15 cellular contexts compared by ENCODE assay signal in genomic region chr20:45372241-45372640, GRCh38. TPM values are rescaled to one million over a fixed set of nuclear protein-coding genes. Genes with fewer than 3 reads are reported as not detected.
DNase-seq lines count a peak whose midpoint lies in the region; ATAC-seq, FAIRE-seq and TF ChIP-seq lines count a peak whose summit lies in the region.
"Had no signal": no experiment of that assay in that cellular context is flagged by ENCODE, and none has a peak within 500 bp of the region (broad histone marks: within the 10 kb centered on the region; RNA-seq: fewer than 3 reads in every experiment).

No MANE protein-coding gene starts in this region.

- no peaks in the 10 kb centered on the region for H3K9me3 Mint-ChIP-seq in activated naive CD4-positive, alpha-beta T cell treated with anti-CD3 and anti-CD28 coated beads, Interleukin-2, amount 50 U/mL, for 24 hours
- no peaks in the 10 kb centered on the region for H3K9me3 Mint-ChIP-seq in naive thymus-derived CD8-positive, alpha-beta T cell

- H3K36me3 ChIP-seq in tibial artery (peaks cover 15 to 16% (median 16%) of the 10 kb centered on the region in 3 donors), small intestine (ENCODE audit: control insufficient read depth in 2 of 2, insufficient read depth in 2 of 2, low read length in 2 of 2) (peaks cover 3% of the 10 kb centered on the region in 2 donors)

- no peak for TF ChIP-seq CTCF in tibial artery (IDR thresholded peaks at IDR 0.05)

- H3K27me3 ChIP-seq in tibial artery (no peaks in the 10 kb centered on the region), small intestine (ENCODE audit: control insufficient read depth in 2 of 2, insufficient read depth in 2 of 2, low read length in 2 of 2) (no peaks in the 10 kb centered on the region)
- H3K27me3 ChIP-seq: left lung had no signal

- H3K9me3 ChIP-seq in tibial artery, result no peaks in the 10 kb centered on the region
- no peaks in the 10 kb centered on the region for H3K9me3 ChIP-seq in small intestine (ENCODE audit: control insufficient read depth, low read depth)
- H3K9me3 ChIP-seq: left lung had no signal

- POLR2A ChIA-PET in naive thymus-derived CD8-positive, alpha-beta T cell (lab: Charles Lee), result interaction anchor here (3.3 to 5.5 kb wide), 4 partner anchors 9 to 65 kb away, joined by 28 to 95 read pairs (median 40); partner anchors contain the start of genes PIGT and SYS1

- 79 to 92% (median 90%) methylated on average over 10 of the region's 10 CpGs for WGBS in small intestine, 3 donors

- peak overlapping the region; percentile 51 to 61 for H3K4me3 ChIP-seq in tibial artery
- no peak overlapping the region for H3K4me3 ChIP-seq in small intestine (ENCODE audit: low read depth in 1 of 2, low read length in 2 of 2)

- H3K27me3 Mint-ChIP-seq in activated naive CD4-positive, alpha-beta T cell treated with anti-CD3 and anti-CD28 coated beads, Interleukin-2, amount 50 U/mL, for 24 hours, result no peaks in the 10 kb centered on the region
- H3K27me3 Mint-ChIP-seq in naive thymus-derived CD8-positive, alpha-beta T cell, result no peaks in the 10 kb centered on the region

- intact Hi-C loops in tibial artery (cut with DNase I; ENCODE audit: low total_unique reads), result loop anchor here (2.0 to 5.0 kb wide), 3 partner anchors 35 to 63 kb away; partner anchors contain the start of gene DBNDD2

- peak overlapping the region; percentile 70 for H3K27ac ChIP-seq in caudate nucleus (ENCODE audit: low read depth, low read length)
- peak overlapping the region; percentile 87 to 94 for H3K27ac ChIP-seq in tibial artery
- no peak overlapping the region for H3K27ac ChIP-seq in small intestine (ENCODE audit: low read depth in 1 of 2, low read length in 1 of 2)
- H3K27ac ChIP-seq: left lung had no signal

- no peaks in the 10 kb centered on the region for H3K36me3 Mint-ChIP-seq in activated naive CD4-positive, alpha-beta T cell treated with anti-CD3 and anti-CD28 coated beads, Interleukin-2, amount 50 U/mL, for 24 hours
- peaks cover 0 to 29% (median 7%) of the 10 kb centered on the region in 3 donors for H3K36me3 Mint-ChIP-seq in naive thymus-derived CD8-positive, alpha-beta T cell

- H3K4me3 Mint-ChIP-seq in activated naive CD4-positive, alpha-beta T cell treated with anti-CD3 and anti-CD28 coated beads, Interleukin-2, amount 50 U/mL, for 24 hours, result peak overlapping the region; percentile 63
- peak overlapping the region; percentile 40 to 86 (median 68) for H3K4me3 Mint-ChIP-seq in naive thymus-derived CD8-positive, alpha-beta T cell

- H3K4me1 ChIP-seq in tibial artery (peaks cover 0 to 36% (median 14%) of the 10 kb centered on the region in 4 donors), small intestine (ENCODE audit: control insufficient read depth in 2 of 2, insufficient read depth in 1 of 2, low read depth in 1 of 2, low read length in 1 of 2) (peaks cover 3 to 7% of the 10 kb centered on the region in 2 donors)

- H3K27ac Mint-ChIP-seq in activated naive CD4-positive, alpha-beta T cell treated with anti-CD3 and anti-CD28 coated beads, Interleukin-2, amount 50 U/mL, for 24 hours, result peak overlapping the region; percentile 38
- H3K27ac Mint-ChIP-seq in naive thymus-derived CD8-positive, alpha-beta T cell, result peak overlapping the region in 9 of 10 donors; percentile 20 to 85 (median 65)

- no peak for FAIRE-seq in small intestine (lab: Jason Lieb, UNC)
- FAIRE-seq: GM12892 had no signal

- DNase-seq in activated naive CD4-positive, alpha-beta T cell treated with anti-CD3 and anti-CD28 coated beads, Interleukin-2, amount 50 U/mL, for 16 hours, result no peak
- DNase-seq in caudate nucleus (lab: John Stamatoyannopoulos, UW), result no peak
- no peak for DNase-seq in naive thymus-derived CD8-positive, alpha-beta T cell
- DNase-seq in tibial artery, result no peak
- no peak for DNase-seq in AG20443 (ENCODE audit: low spot score)
- DNase-seq in ecto neural progenitor cell (ENCODE audit: low spot score), result no peak
- no peak for DNase-seq in small intestine
- DNase-seq: activated CD4-positive, alpha-beta T cell treated with anti-CD3 and anti-CD28 coated beads for 1 hour; effector CD8-positive, alpha-beta T cell; Kasumi-1; NCI-H2081 had no signal

- H3K4me1 Mint-ChIP-seq in activated naive CD4-positive, alpha-beta T cell treated with anti-CD3 and anti-CD28 coated beads, Interleukin-2, amount 50 U/mL, for 24 hours, result peaks cover 61% of the 10 kb centered on the region
- peaks cover 18 to 59% (median 52%) of the 10 kb centered on the region in 4 donors for H3K4me1 Mint-ChIP-seq in naive thymus-derived CD8-positive, alpha-beta T cell

- ATAC-seq in naive thymus-derived CD8-positive, alpha-beta T cell, result no peak

RNA-seq across cellular contexts. Expression of gene TP53TG5, which starts 5.9 kb away (rescaled TPM):
- total RNA-seq in naive thymus-derived CD8-positive, alpha-beta T cell, result under 1 TPM in 1 of 2 experiments, not detected in 1; 0.47 TPM
- under 1 TPM in 2 of 3 donors, not detected in 1; 0.42 to 0.55 TPM for polyA plus RNA-seq in naive thymus-derived CD8-positive, alpha-beta T cell
- polyA plus RNA-seq in small intestine, result under 1 TPM in 1 of 3 donors, not detected in 2; 0.19 TPM
- total RNA-seq: Daoy had no signal

RNA-seq across cellular contexts. Expression of gene SYS1, which starts 9.3 kb away (rescaled TPM):
- 10 to 100 TPM; 58.7 to 62.5 TPM for total RNA-seq in naive thymus-derived CD8-positive, alpha-beta T cell
- 10 to 100 TPM; 34.2 to 46.1 (median 36.2) TPM for polyA plus RNA-seq in naive thymus-derived CD8-positive, alpha-beta T cell
- 10 to 100 TPM; 13.6 to 31.4 (median 22.4) TPM for polyA plus RNA-seq in small intestine

RNA-seq across cellular contexts. Expression of gene SDC4, which starts 24.0 kb away (rescaled TPM):
- total RNA-seq in naive thymus-derived CD8-positive, alpha-beta T cell, result under 1 TPM; 0.25 to 0.31 TPM
- polyA plus RNA-seq in naive thymus-derived CD8-positive, alpha-beta T cell, result under 1 TPM in 2 of 3 donors, not detected in 1; 0.09 to 0.24 TPM
- polyA plus RNA-seq in small intestine, result 10 to 100 TPM; 14.3 to 31.5 (median 15.4) TPM

RNA-seq across cellular contexts. Expression of gene DBNDD2, which starts 35.8 kb away (rescaled TPM):
- 10 to 100 TPM; 13.6 to 13.9 TPM for total RNA-seq in naive thymus-derived CD8-positive, alpha-beta T cell
- 10 to 100 TPM; 11.6 to 13.5 (median 13.4) TPM for polyA plus RNA-seq in naive thymus-derived CD8-positive, alpha-beta T cell
- polyA plus RNA-seq in small intestine, result 100 to 1,000 TPM in 2 of 3 donors, 10 to 100 TPM in 1; 98.6 to 114 (median 104) TPM

RNA-seq across cellular contexts. Expression of gene PIGT, which starts 43.7 kb away (rescaled TPM):
- 10 to 100 TPM; 80.1 to 86.7 TPM for total RNA-seq in naive thymus-derived CD8-positive, alpha-beta T cell
- 10 to 100 TPM; 73.4 to 90.6 (median 73.9) TPM for polyA plus RNA-seq in naive thymus-derived CD8-positive, alpha-beta T cell
- 10 to 100 TPM; 49.7 to 85.2 (median 51.0) TPM for polyA plus RNA-seq in small intestine

Comparison
In these comparisons a context has a peak if more than half of its experiments do, and no peak if none do; other contexts are left out.
1. H3K27ac ChIP-seq: peak in caudate nucleus (single experiment) and tibial artery (2 of 2); none in small intestine (0 of 2).
2. H3K4me3 ChIP-seq: peak in tibial artery (2 of 2); none in small intestine (0 of 2).
3. RNA of gene SDC4, which starts 24.0 kb away (polyA plus RNA-seq): 14.3 to 31.5 TPM in small intestine; 0.09 to 0.24 TPM in naive thymus-derived CD8-positive, alpha-beta T cell; every median in the first group is over 10 times any median in the second.